In genomic region chr12:125201940-125202339, GRCh38 we compare ENCODE assay signal across 32 cellular contexts. TPM values are rescaled to one million over a fixed set of nuclear protein-coding genes. Genes with fewer than 3 reads are reported as not detected.
"Had no signal": no experiment of that assay in that cellular context is flagged by ENCODE, and none has a peak within 500 bp of the region (broad histone marks: within the 10 kb centered on the region; RNA-seq: fewer than 3 reads in every experiment).

No MANE protein-coding gene starts in this region.

- H3K4me3 ChIP-seq: ascending aorta, breast epithelium, coronary artery, dorsolateral prefrontal cortex, gastrocnemius medialis, heart left ventricle had no signal

- H3K36me3 ChIP-seq: ascending aorta, breast epithelium, gastrocnemius medialis, heart left ventricle, WERI-Rb-1 had no signal

- DNase-seq: activated CD4-positive, alpha-beta memory T cell treated with anti-CD3 and anti-CD28 coated beads for 36 hours; activated CD4-positive, alpha-beta T cell treated with anti-CD3 and anti-CD28 coated beads for 36 hours; activated CD4-positive, alpha-beta T cell treated with anti-CD3 and anti-CD28 coated beads, Interleukin-2, amount 10 ng/mL, durations not matched to agents 24 days and 14 days; activated CD4-positive, CD25-positive, alpha-beta regulatory T cell; activated CD4-positive, CD25-positive, alpha-beta regulatory T cell treated with anti-CD3 and anti-CD28 coated beads, Interleukin-2, amount 50 U/mL, for 72 hours; activated CD8-positive, alpha-beta memory T cell treated with anti-CD3 and anti-CD28 coated beads, Interleukin-2, amount 10 ng/mL, durations not matched to agents 7 days and 5 days; activated CD8-positive, alpha-beta memory T cell treated with anti-CD3 and anti-CD28 coated beads, Interleukin-2, amount 50 U/mL, for 4 hours; activated CD8-positive, alpha-beta T cell treated with anti-CD3 and anti-CD28 coated beads, Interleukin-2, amount 10 ng/mL, durations not matched to agents 7 days and 5 days; activated effector memory CD4-positive, alpha-beta T cell treated with anti-CD3 and anti-CD28 coated beads, Interleukin-2, amount 50 U/mL, for 16 hours; activated naive CD4-positive, alpha-beta T cell treated with anti-CD3 and anti-CD28 coated beads for 36 hours; activated naive CD8-positive, alpha-beta T cell treated with anti-CD3 and anti-CD28 coated beads, Interleukin-2, amount 10 ng/mL, durations not matched to agents 7 days and 5 days; activated T-cell treated with anti-CD3 and anti-CD28 coated beads, Interleukin-2, amount 50 U/mL, for 1 hour; activated T-cell treated with anti-CD3 and anti-CD28 coated beads, Interleukin-2, amount 50 U/mL, for 48 hours; dorsolateral prefrontal cortex; effector memory CD4-positive, alpha-beta T cell; endodermal cell; foreskin fibroblast; gastrocnemius medialis; glutamatergic neuron; heart left ventricle; T-helper 1 cell; T-helper 17 cell; T1000; WERI-Rb-1 had no signal

- H3K27me3 ChIP-seq: ascending aorta had no signal

- H3K9me3 ChIP-seq: gastrocnemius medialis had no signal

- ATAC-seq: activated CD4-positive, alpha-beta T cell treated with anti-CD3 and anti-CD28 coated beads for 36 hours; activated CD8-positive, alpha-beta memory T cell treated with anti-CD3 and anti-CD28 coated beads, Interleukin-2, amount 10 ng/mL, durations not matched to agents 7 days and 5 days; activated CD8-positive, alpha-beta T cell treated with anti-CD3 and anti-CD28 coated beads, Interleukin-2, amount 10 ng/mL, durations not matched to agents 7 days and 5 days; esophagus mucosa; gastrocnemius medialis; heart left ventricle; T-helper 17 cell had no signal

- H3K27ac ChIP-seq: ascending aorta, breast epithelium, coronary artery, gastrocnemius medialis, heart left ventricle, WERI-Rb-1 had no signal

- H3K4me1 ChIP-seq: ascending aorta, breast epithelium, gastrocnemius medialis, heart left ventricle had no signal

RNA-seq across cellular contexts. Expression of gene TMEM132B, which starts 15.8 kb away (rescaled TPM):
- total RNA-seq: activated CD4-positive, alpha-beta memory T cell treated with anti-CD3 and anti-CD28 coated beads for 36 hours; activated CD4-positive, alpha-beta T cell treated with anti-CD3 and anti-CD28 coated beads for 36 hours; activated CD4-positive, alpha-beta T cell treated with anti-CD3 and anti-CD28 coated beads, Interleukin-2, amount 10 ng/mL, durations not matched to agents 24 days and 14 days; activated CD8-positive, alpha-beta memory T cell treated with anti-CD3 and anti-CD28 coated beads for 36 hours; activated CD8-positive, alpha-beta memory T cell treated with anti-CD3 and anti-CD28 coated beads, Interleukin-2, amount 10 ng/mL, durations not matched to agents 7 days and 5 days; activated CD8-positive, alpha-beta T cell treated with anti-CD3 and anti-CD28 coated beads, Interleukin-2, amount 10 ng/mL, durations not matched to agents 7 days and 5 days; activated naive CD4-positive, alpha-beta T cell treated with anti-CD3 and anti-CD28 coated beads for 36 hours; activated naive CD8-positive, alpha-beta T cell treated with anti-CD3 and anti-CD28 coated beads, Interleukin-2, amount 10 ng/mL, durations not matched to agents 7 days and 5 days; activated T-helper 1 cell treated with anti-CD3 and anti-CD28 coated beads, Interleukin-12 subunit alpha, Interleukin-12 subunit beta, Interleukin-2, Interleukin-4 antibody, amounts not matched to agents 30 ng/mL and 10 ng/mL and 1 ng/mL, durations not matched to agents 14 hours and 24 hours and 36 hours; activated T-helper 2 cell treated with anti-CD3 and anti-CD28 coated beads, Interferon-gamma antibody, Interleukin-2, Interleukin-4, amounts not matched to agents 10 μg/mL and 5 μg/mL and 100 μg/mL, durations not matched to agents 14 hours and 24 hours and 36 hours; epithelial cell of proximal tubule; T-helper 17 cell had no signal
